ENCODE assay signal across 10 cellular contexts in the genomic region with DNA sequence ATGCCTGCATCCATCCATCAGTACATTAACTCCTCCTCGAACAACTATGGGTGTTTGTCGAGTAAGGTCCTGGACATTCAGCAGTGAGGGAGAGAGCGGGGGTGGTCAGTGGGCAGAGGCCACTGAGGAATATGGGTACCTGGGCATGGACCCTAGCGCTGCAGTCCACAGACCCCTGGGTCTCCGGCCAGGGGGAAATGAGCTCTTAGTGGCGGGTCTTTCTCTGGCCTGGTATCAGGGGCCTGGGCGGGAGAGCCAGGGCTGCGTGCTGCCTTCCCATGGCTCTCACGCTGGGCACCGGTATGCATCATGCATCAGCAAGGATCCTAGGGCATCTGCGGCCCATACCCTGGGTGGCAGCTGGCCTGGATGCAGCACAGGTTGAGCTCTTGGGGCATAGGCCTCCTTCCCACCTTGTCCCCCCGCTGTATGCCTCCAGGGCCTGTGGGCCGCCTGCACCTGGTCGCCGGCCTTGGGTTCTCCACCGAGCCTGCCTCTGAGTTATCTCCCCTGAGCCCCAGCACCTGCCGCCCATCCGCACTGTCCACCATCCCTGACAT. TPM values are rescaled to one million over a fixed set of nuclear protein-coding genes. Genes with fewer than 3 reads are reported as not detected.
DNase-seq lines count a peak whose midpoint lies in the region; ATAC-seq, FAIRE-seq and TF ChIP-seq lines count a peak whose summit lies in the region.
"Had no signal": no experiment of that assay in that cellular context is flagged by ENCODE, and none has a peak within 500 bp of the region (broad histone marks: within the 10 kb centered on the region; RNA-seq: fewer than 3 reads in every experiment).

No MANE protein-coding gene starts in this region.

- H3K79me1 ChIP-seq in mesenchymal stem cell (replicated peaks; ENCODE audit: low read length, poor library complexity, severe bottlenecking) = peaks cover 35% of the 10 kb centered on the region

- TSS peak; percentile 56 for BruUV-seq in Caco-2 (replicated peaks; lab: Mats Ljungman, UMichigan)
- BruUV-seq in K562 (replicated peaks; lab: Mats Ljungman, UMichigan) = TSS peak; percentile 74

- H3K18ac ChIP-seq in mesenchymal stem cell (ENCODE audit: low read depth in 1 of 2, low read length in 2 of 2) = peak overlapping the region in 1 of 2 experiments; percentile 5

- H3K4me3 ChIP-seq in AG04450 (ENCODE audit: low read depth, low read length) (peak overlapping the region; percentile 82), Caco-2 (ENCODE audit: low read depth, low read length) (no peak overlapping the region), K562 (no peak overlapping the region), mesenchymal stem cell (ENCODE audit: insufficient read depth in 1 of 2, low read depth in 1 of 2, low read length in 2 of 2) (peak overlapping the region; percentile 86 to 96), gastroesophageal sphincter (peak overlapping the region in 1 of 2 donors; percentile 74)

- peak overlapping the region in 1 of 2 experiments; percentile 27 for H3K23ac ChIP-seq in mesenchymal stem cell (ENCODE audit: low read length in 2 of 2)

- no peak overlapping the region for H2BK5ac ChIP-seq in mesenchymal stem cell (ENCODE audit: low read depth, low read length, poor library complexity, severe bottlenecking)

- H3K27ac ChIP-seq in AG04450 (ENCODE audit: low read depth, low read length) (no peak overlapping the region), K562 (ENCODE audit: extremely low read depth, low read depth, low read length) (no peak overlapping the region), mesenchymal stem cell (ENCODE audit: low read length, poor library complexity, severe bottlenecking) (no peak overlapping the region), gastroesophageal sphincter (no peak overlapping the region)

- peak overlapping the region; percentile 44 for H4K91ac ChIP-seq in mesenchymal stem cell (ENCODE audit: low read length)

- TF ChIP-seq EP300 in K562 (IDR thresholded peaks at IDR 0.05; ENCODE audit: low read length) = no peak
- TF ChIP-seq EP300 in gastroesophageal sphincter (IDR thresholded peaks at IDR 0.05) = no peak

- in situ Hi-C loops in K562 (cut with MboI) = no loop called here

- H3K36me3 ChIP-seq in Caco-2 (ENCODE audit: control insufficient read depth, insufficient read depth, low read length) (no peaks in the 10 kb centered on the region), K562 (ENCODE audit: control insufficient read depth, insufficient read depth, low read length) (peaks cover 5% of the 10 kb centered on the region; the same call in 2 of the 3 replicates), mesenchymal stem cell (ENCODE audit: control insufficient read depth in 1 of 2, insufficient read depth in 2 of 2, low read depth in 1 of 2, low read length in 2 of 2) (peaks cover 0 to 3% of the 10 kb centered on the region in 2 experiments), gastroesophageal sphincter (no peaks in the 10 kb centered on the region)

- H3K9me3 ChIP-seq in AG04450 (ENCODE audit: control insufficient read depth, insufficient read depth, low read length) (no peaks in the 10 kb centered on the region; the same call in 1 of the 2 replicates), Caco-2 (no peaks in the 10 kb centered on the region), K562 (replicated peaks; ENCODE audit: control insufficient read depth, insufficient read depth, low read depth, low read length) (no peaks in the 10 kb centered on the region), mesenchymal stem cell (ENCODE audit: control insufficient read depth, low read length) (no peaks in the 10 kb centered on the region), gastroesophageal sphincter (no peaks in the 10 kb centered on the region)
- H3K9me3 ChIP-seq: MG63 had no signal

- H2AFZ ChIP-seq in K562 (ENCODE audit: low read depth, low read length) (no peak overlapping the region), mesenchymal stem cell (ENCODE audit: low read depth, low read length) (no peak overlapping the region)

- no peaks in the 10 kb centered on the region for H3K9me1 ChIP-seq in K562 (ENCODE audit: control insufficient read depth, insufficient read depth, low read length)

- TF ChIP-seq POLR2A in K562 (conservative IDR thresholded peaks at IDR 0.05) (no peak), gastroesophageal sphincter (IDR thresholded peaks at IDR 0.05) (no peak)

- H3K4me1 ChIP-seq in Caco-2 = 0 out of 2 replicates have a peak, but pooled peaks cover 5% of the 10 kb centered on the region
- peaks cover 12 to 31% of the 10 kb centered on the region in 2 experiments; a peak in 4 of 5 replicates for H3K4me1 ChIP-seq in K562 (replicated peaks in 1 of 2; ENCODE audit: control insufficient read depth in 2 of 2, insufficient read depth in 2 of 2, low read length in 2 of 2)
- H3K4me1 ChIP-seq in mesenchymal stem cell (ENCODE audit: control insufficient read depth, insufficient read depth, low read depth, low read length) = peaks cover 32% of the 10 kb centered on the region
- H3K4me1 ChIP-seq in gastroesophageal sphincter = peaks cover 0 to 26% (median 8%) of the 10 kb centered on the region in 3 donors

- peak overlapping the region in 1 of 2 experiments; percentile 5 for H3K14ac ChIP-seq in mesenchymal stem cell (ENCODE audit: low read length in 2 of 2)

- H3K4me1 Mint-ChIP-seq in Caco-2 (ENCODE audit: low read depth, unreplicated experiment) = peaks cover 10% of the 10 kb centered on the region

- H3K79me2 ChIP-seq in K562 (ENCODE audit: control insufficient read depth, insufficient read depth, low read length) = peaks cover 22% of the 10 kb centered on the region

- no peak overlapping the region for H2BK120ac ChIP-seq in mesenchymal stem cell (ENCODE audit: low read depth, low read length)

- H3K9ac ChIP-seq in K562 (ENCODE audit: insufficient read depth in 1 of 2, low read depth in 2 of 2, low read length in 2 of 2) = peak overlapping the region in 1 of 2 experiments; percentile 58; a peak in 1 of 4 replicates
- H3K9ac ChIP-seq in mesenchymal stem cell (ENCODE audit: low read length) = peak overlapping the region; percentile 92

- H2AK5ac ChIP-seq in mesenchymal stem cell (ENCODE audit: low read length, severe bottlenecking) = peak overlapping the region; percentile 30

- no peak for FAIRE-seq in K562 (lab: Jason Lieb, UNC)

- no peak overlapping the region for H2BK15ac ChIP-seq in mesenchymal stem cell (ENCODE audit: low read depth, poor library complexity, severe bottlenecking)

- no peaks in the 10 kb centered on the region for H3K36me3 Mint-ChIP-seq in Caco-2 (ENCODE audit: insufficient read depth, unreplicated experiment)

- no peaks in the 10 kb centered on the region for H4K20me1 ChIP-seq in K562 (replicated peaks; ENCODE audit: control insufficient read depth, insufficient read depth, low read length)

- no peak overlapping the region for H3K27ac Mint-ChIP-seq in Caco-2 (ENCODE audit: unreplicated experiment)

- H3K27me3 ChIP-seq in AG04450 (ENCODE audit: control insufficient read depth, insufficient read depth, low read length) (peaks cover 3% of the 10 kb centered on the region), Caco-2 (replicated peaks; ENCODE audit: control insufficient read depth, insufficient read depth, low read length) (no peaks in the 10 kb centered on the region), K562 (ENCODE audit: control insufficient read depth in 2 of 2, insufficient read depth in 2 of 2, low read length in 2 of 2) (no peaks in the 10 kb centered on the region), mesenchymal stem cell (ENCODE audit: control insufficient read depth in 1 of 2, insufficient read depth in 1 of 2, low read length in 2 of 2) (no peaks in the 10 kb centered on the region), gastroesophageal sphincter (no peaks in the 10 kb centered on the region)
- H3K27me3 ChIP-seq: MG63 had no signal

- ATAC-seq in K562 (no peak), gastroesophageal sphincter (no peak)

- H2BK12ac ChIP-seq in mesenchymal stem cell (ENCODE audit: low read length in 2 of 2) = no peak overlapping the region

- H3K4me2 ChIP-seq in K562 (ENCODE audit: insufficient read depth, low read length) (no peak overlapping the region), mesenchymal stem cell (ENCODE audit: low read length, poor library complexity, severe bottlenecking) (peak overlapping the region; percentile 81)

- no peaks in the 10 kb centered on the region for H3K9me3 Mint-ChIP-seq in Caco-2 (ENCODE audit: unreplicated experiment)

- H3K4me3 Mint-ChIP-seq in Caco-2 (ENCODE audit: unreplicated experiment) = no peak overlapping the region

- no peak for DNase-seq in AG04450 (ENCODE audit: low read depth, low spot score)
- no peak for DNase-seq in Caco-2
- DNase-seq in K562 (ENCODE audit: extremely low read depth in 1 of 4, low spot score in 3 of 4) = no peak
- DNase-seq in mesenchymal stem cell = no peak
- DNase-seq in T-helper 9 cell = no peak
- DNase-seq in stimulated activated CD4-positive, alpha-beta T cell treated with anti-CD3 and anti-CD28 coated beads, Interleukin-12 subunit alpha, Interleukin-12 subunit beta, amount 100 ng/mL, for 4 hours = no peak
- DNase-seq in GF-D8 (lab: John Stamatoyannopoulos, UW) = no peak
- DNase-seq: NCI-H345 had no signal

- intact Hi-C loops in Caco-2 (cut with micrococcal nuclease; ENCODE audit: unreplicated experiment) (loop anchor here (5.0 kb wide), 2 partner anchors 59 to 96 kb away; a partner anchor contains a TSS), K562 (cut with micrococcal nuclease) (loop anchor here (2.0 kb wide), 1 partner anchor 99 kb away; no protein-coding TSS in a partner anchor)

- TF ChIP-seq CTCF in AG04450 (IDR thresholded peaks at IDR 0.05; ENCODE audit: low read depth, low read length) (no peak), Caco-2 (IDR thresholded peaks at IDR 0.05; ENCODE audit: insufficient read depth in 1 of 2, low read depth in 1 of 2, low read length in 1 of 2, severe bottlenecking in 1 of 2, unreplicated experiment in 1 of 2) (no peak), K562 (IDR thresholded peaks at IDR 0.05 in 2 of 3, conservative IDR thresholded peaks at IDR 0.05 in 1 of 3; ENCODE audit: insufficient read depth in 2 of 3, low read depth in 1 of 3, low read length in 3 of 3) (no peak), gastroesophageal sphincter (IDR thresholded peaks at IDR 0.05) (no peak)

- H3K4ac ChIP-seq in mesenchymal stem cell (ENCODE audit: low read depth in 1 of 2, low read length in 2 of 2) = no peak overlapping the region

- no peaks in the 10 kb centered on the region for H3K27me3 Mint-ChIP-seq in Caco-2 (ENCODE audit: insufficient read depth, unreplicated experiment)

- no peak overlapping the region for H4K8ac ChIP-seq in mesenchymal stem cell (ENCODE audit: low read length)

- WGBS in K562 (ENCODE audit: insufficient coverage, low coverage, missing lambda C conversion rate) = 81% methylated on average over 14 of the region's 18 CpGs
- WGBS in mesenchymal stem cell = 74% methylated on average over 18 of the region's 18 CpGs
- WGBS in gastroesophageal sphincter (ENCODE audit: low coverage in 1 of 2), 2 donors = no CpG with 5 or more reads among the region's 18 CpGs

- no peak for TF ChIP-seq RAD21 in K562 (CRISPR knock-in tag; conservative IDR thresholded peaks at IDR 0.05 in 1 of 2, IDR thresholded peaks at IDR 0.05 in 1 of 2)

- CTCF ChIA-PET in AG04450 (lab: Charles Lee) = interaction anchor here (0.5 to 1.0 kb wide), 3 partner anchors 26 to 99 kb away, joined by 3 to 8 read pairs (median 3); no protein-coding TSS in a partner anchor
- CTCF ChIA-PET in Caco-2 (lab: Charles Lee) = no interaction called here
- CTCF ChIA-PET in K562 (lab: Yijun Ruan, JAX; ENCODE audit: low intra/inter-chr PET ratio) = no interaction called here

- POLR2A ChIA-PET in AG04450 (lab: Yijun Ruan, JAX) = no interaction called here
- POLR2A ChIA-PET in Caco-2 (lab: Charles Lee) = no interaction called here
- POLR2A ChIA-PET in K562 (lab: Yijun Ruan, JAX) = interaction anchor here (1.5 kb wide), 1 partner anchor 112 kb away, joined by 4 read pairs; a partner anchor contains a TSS

RNA-seq across cellular contexts. Expression of a gene that starts 1.3 kb away (rescaled TPM):
- polyA plus RNA-seq in AG04450 (2011; rRNA removed) (4.2 and 5.1 TPM in 2 replicates), K562 (2011; rRNA removed) (8.1 and 8.6 TPM in 2 replicates), K562 (2014; fragmentation: Illumina TruSeq; extraction: Trizol) (8.4 and 9.2 TPM in 2 replicates), K562 (2014; fragmentation: Nextera tagmentation; extraction: Ambion mirVana) (1 to 10 TPM; 4.5 to 4.6 TPM), K562 (2014; rRNA removed) (9.1 and 12.1 TPM in 2 replicates)
- 9.3 and 9.9 TPM in 2 replicates for polyA minus RNA-seq in AG04450 (2011; rRNA and poly(A)+ RNA removed)
- total RNA-seq in Caco-2 (2022) (4.1 and 5.5 TPM in 2 replicates), K562 (2014; rRNA removed) (8.4 and 11.8 TPM in 2 replicates), K562 (2014; rRNA removed; fragmentation: Illumina TruSeq; extraction: Trizol) (11.5 and 11.8 TPM in 2 replicates), K562 (2015; rRNA removed; fragmentation: Illumina TruSeq; extraction: Trizol) (7.7 TPM in 2 replicates), K562 (2021) (12.4 TPM in 2 replicates), gastroesophageal sphincter (1 to 10 TPM; 1.3 to 2.1 (median 1.7) TPM)
- total RNA-seq in K562 (2011; cell fraction: chromatin; rRNA removed; ENCODE audit: low replicate concordance) = 13.8 and 19.3 TPM in 2 replicates
- total RNA-seq in K562 (2011; cell fraction: nucleolus; rRNA removed) = 11.7 and 12.5 TPM in 2 replicates
- 13.4 and 14.2 TPM in 2 replicates for total RNA-seq in K562 (2011; cell fraction: nucleoplasm; rRNA removed)
- 6.4 and 6.8 TPM in 2 replicates for polyA plus RNA-seq in K562 (2011; cell fraction: cytosol; rRNA removed)
- 11.0 and 12.3 TPM in 2 replicates for polyA plus RNA-seq in K562 (2011; cell fraction: nucleus; rRNA removed)
- polyA plus RNA-seq in K562 (2012) = 6.5 and 17.9 TPM in 2 replicates
- polyA minus RNA-seq in K562 (2011; rRNA and poly(A)+ RNA removed) = 10.8 and 12.7 TPM in 2 replicates
- polyA minus RNA-seq in K562 (2011; cell fraction: cytosol; rRNA and poly(A)+ RNA removed) = 6.4 and 6.6 TPM in 2 replicates
- 7.4 and 11.7 TPM in 2 replicates for polyA minus RNA-seq in K562 (2011; cell fraction: nucleus; rRNA and poly(A)+ RNA removed)
- polyA plus RNA-seq in mesenchymal stem cell (2013, experiment 1 of 2) = 0.70 TPM
- polyA plus RNA-seq in mesenchymal stem cell (2013, experiment 2 of 2) = 0.68 TPM

RNA-seq across cellular contexts. Expression of a gene that starts 56.3 kb away (rescaled TPM):
- polyA plus RNA-seq in AG04450 (2011; rRNA removed) (116 and 122 TPM in 2 replicates), K562 (2011; rRNA removed) (188 and 192 TPM in 2 replicates), K562 (2014; fragmentation: Illumina TruSeq; extraction: Trizol) (87.4 and 96.0 TPM in 2 replicates), K562 (2014; fragmentation: Nextera tagmentation; extraction: Ambion mirVana) (100 to 1,000 TPM; 146 to 172 TPM), K562 (2014; rRNA removed) (84.0 and 94.8 TPM in 2 replicates)
- 136 and 145 TPM in 2 replicates for polyA minus RNA-seq in AG04450 (2011; rRNA and poly(A)+ RNA removed)
- total RNA-seq in Caco-2 (2022) (43.2 and 45.9 TPM in 2 replicates), K562 (2014; rRNA removed) (156 and 158 TPM in 2 replicates), K562 (2014; rRNA removed; fragmentation: Illumina TruSeq; extraction: Trizol) (123 and 139 TPM in 2 replicates), K562 (2015; rRNA removed; fragmentation: Illumina TruSeq; extraction: Trizol) (72.8 and 76.8 TPM in 2 replicates), K562 (2021) (140 and 148 TPM in 2 replicates), gastroesophageal sphincter (10 to 100 TPM; 35.6 to 74.1 (median 65.1) TPM)
- total RNA-seq in K562 (2011; cell fraction: chromatin; rRNA removed; ENCODE audit: low replicate concordance) = 409 and 679 TPM in 2 replicates
- total RNA-seq in K562 (2011; cell fraction: nucleolus; rRNA removed) = 246 and 294 TPM in 2 replicates
- 383 and 472 TPM in 2 replicates for total RNA-seq in K562 (2011; cell fraction: nucleoplasm; rRNA removed)
- polyA plus RNA-seq in K562 (2011; cell fraction: cytosol; rRNA removed) = 42.9 and 93.6 TPM in 2 replicates
- polyA plus RNA-seq in K562 (2011; cell fraction: nucleus; rRNA removed) = 181 and 221 TPM in 2 replicates
- 133 and 141 TPM in 2 replicates for polyA plus RNA-seq in K562 (2012)
- 262 and 352 TPM in 2 replicates for polyA minus RNA-seq in K562 (2011; rRNA and poly(A)+ RNA removed)
- 73.4 and 77.3 TPM in 2 replicates for polyA minus RNA-seq in K562 (2011; cell fraction: cytosol; rRNA and poly(A)+ RNA removed)
- polyA minus RNA-seq in K562 (2011; cell fraction: nucleus; rRNA and poly(A)+ RNA removed) = 158 and 260 TPM in 2 replicates
- polyA plus RNA-seq in mesenchymal stem cell (2013, experiment 1 of 2) = 69.9 TPM
- polyA plus RNA-seq in mesenchymal stem cell (2013, experiment 2 of 2) = 67.5 TPM

RNA-seq across cellular contexts. Expression of a gene that starts 56.8 kb away (rescaled TPM):
- polyA plus RNA-seq in AG04450 (2011; rRNA removed) (108 and 123 TPM in 2 replicates), K562 (2011; rRNA removed) (16.7 and 17.8 TPM in 2 replicates), K562 (2014; fragmentation: Illumina TruSeq; extraction: Trizol) (22.1 and 23.8 TPM in 2 replicates), K562 (2014; fragmentation: Nextera tagmentation; extraction: Ambion mirVana) (1 to 10 TPM; 5.6 to 6.6 TPM), K562 (2014; rRNA removed) (13.2 and 13.8 TPM in 2 replicates)
- 99.7 and 119 TPM in 2 replicates for polyA minus RNA-seq in AG04450 (2011; rRNA and poly(A)+ RNA removed)
- total RNA-seq in Caco-2 (2022) (19.5 and 20.1 TPM in 2 replicates), K562 (2014; rRNA removed) (17.4 and 21.1 TPM in 2 replicates), K562 (2014; rRNA removed; fragmentation: Illumina TruSeq; extraction: Trizol) (19.9 and 20.9 TPM in 2 replicates), K562 (2015; rRNA removed; fragmentation: Illumina TruSeq; extraction: Trizol) (19.0 and 20.6 TPM in 2 replicates), K562 (2021) (13.2 and 14.0 TPM in 2 replicates), gastroesophageal sphincter (10 to 100 TPM; 24.1 to 49.2 (median 36.5) TPM)
- 16.4 and 23.0 TPM in 2 replicates for total RNA-seq in K562 (2011; cell fraction: chromatin; rRNA removed; ENCODE audit: low replicate concordance)
- total RNA-seq in K562 (2011; cell fraction: nucleolus; rRNA removed) = 16.7 and 19.2 TPM in 2 replicates
- 18.1 and 19.9 TPM in 2 replicates for total RNA-seq in K562 (2011; cell fraction: nucleoplasm; rRNA removed)
- 11.3 and 13.7 TPM in 2 replicates for polyA plus RNA-seq in K562 (2011; cell fraction: cytosol; rRNA removed)
- 14.2 and 16.8 TPM in 2 replicates for polyA plus RNA-seq in K562 (2011; cell fraction: nucleus; rRNA removed)
- polyA plus RNA-seq in K562 (2012) = 8.7 and 10.7 TPM in 2 replicates
- polyA minus RNA-seq in K562 (2011; rRNA and poly(A)+ RNA removed) = 26.3 and 34.2 TPM in 2 replicates
- 5.0 and 5.6 TPM in 2 replicates for polyA minus RNA-seq in K562 (2011; cell fraction: cytosol; rRNA and poly(A)+ RNA removed)
- 7.3 and 11.8 TPM in 2 replicates for polyA minus RNA-seq in K562 (2011; cell fraction: nucleus; rRNA and poly(A)+ RNA removed)
- polyA plus RNA-seq in mesenchymal stem cell (2013, experiment 1 of 2) = 155 TPM
- 158 TPM for polyA plus RNA-seq in mesenchymal stem cell (2013, experiment 2 of 2)

Comparison
In these comparisons a context has a peak if more than half of its experiments do, and no peak if none do; other contexts are left out.
1. H3K4me3 ChIP-seq: peak in AG04450 (single experiment) and mesenchymal stem cell (2 of 2); none in Caco-2 (single experiment) and K562 (single experiment).